In the genomic region with DNA sequence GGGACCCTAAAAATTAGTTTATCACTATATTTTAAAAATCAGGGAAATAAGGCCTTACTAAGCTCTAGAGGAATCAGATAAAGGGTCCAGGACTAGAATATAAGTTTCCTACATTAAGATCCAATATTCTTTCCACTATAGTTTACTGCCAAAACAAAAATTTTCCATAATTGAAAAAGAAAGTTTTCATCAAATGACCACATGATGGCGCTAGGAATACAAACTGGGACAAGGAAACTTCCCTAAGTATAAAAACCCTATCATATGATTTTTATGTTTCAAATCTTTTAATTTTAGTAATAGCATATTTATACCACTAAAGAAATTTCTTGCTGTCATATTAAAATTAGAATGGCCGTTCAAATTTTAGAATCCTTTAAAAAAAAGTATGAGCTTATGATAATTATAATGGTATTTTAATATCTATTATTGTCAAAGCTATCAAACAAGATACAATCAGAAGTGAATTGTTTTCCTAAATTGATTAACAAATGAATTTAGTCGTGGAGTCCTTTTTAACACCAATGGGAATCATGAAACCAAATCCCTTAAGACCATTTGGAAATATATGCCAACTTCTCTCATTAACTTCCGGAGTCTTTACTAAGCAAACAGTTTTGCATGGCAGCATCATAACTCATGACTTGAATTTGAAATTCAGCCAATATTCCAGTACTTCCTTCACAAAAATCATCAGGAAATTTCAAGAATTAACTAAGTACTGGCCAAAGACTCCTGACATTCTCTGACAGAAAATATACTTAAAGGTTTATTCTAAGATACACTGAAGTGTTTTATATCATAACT, we compare ENCODE assay signal across 1 cellular context.
TF ChIP-seq lines count a peak whose summit lies in the region.

No MANE protein-coding gene starts in this region.

TF ChIP-seq in GM23338, 12 proteins besides CTCF, POLR2A, EP300 and RAD21 (continued from another document):
- TF ChIP-seq, protein P1, sequence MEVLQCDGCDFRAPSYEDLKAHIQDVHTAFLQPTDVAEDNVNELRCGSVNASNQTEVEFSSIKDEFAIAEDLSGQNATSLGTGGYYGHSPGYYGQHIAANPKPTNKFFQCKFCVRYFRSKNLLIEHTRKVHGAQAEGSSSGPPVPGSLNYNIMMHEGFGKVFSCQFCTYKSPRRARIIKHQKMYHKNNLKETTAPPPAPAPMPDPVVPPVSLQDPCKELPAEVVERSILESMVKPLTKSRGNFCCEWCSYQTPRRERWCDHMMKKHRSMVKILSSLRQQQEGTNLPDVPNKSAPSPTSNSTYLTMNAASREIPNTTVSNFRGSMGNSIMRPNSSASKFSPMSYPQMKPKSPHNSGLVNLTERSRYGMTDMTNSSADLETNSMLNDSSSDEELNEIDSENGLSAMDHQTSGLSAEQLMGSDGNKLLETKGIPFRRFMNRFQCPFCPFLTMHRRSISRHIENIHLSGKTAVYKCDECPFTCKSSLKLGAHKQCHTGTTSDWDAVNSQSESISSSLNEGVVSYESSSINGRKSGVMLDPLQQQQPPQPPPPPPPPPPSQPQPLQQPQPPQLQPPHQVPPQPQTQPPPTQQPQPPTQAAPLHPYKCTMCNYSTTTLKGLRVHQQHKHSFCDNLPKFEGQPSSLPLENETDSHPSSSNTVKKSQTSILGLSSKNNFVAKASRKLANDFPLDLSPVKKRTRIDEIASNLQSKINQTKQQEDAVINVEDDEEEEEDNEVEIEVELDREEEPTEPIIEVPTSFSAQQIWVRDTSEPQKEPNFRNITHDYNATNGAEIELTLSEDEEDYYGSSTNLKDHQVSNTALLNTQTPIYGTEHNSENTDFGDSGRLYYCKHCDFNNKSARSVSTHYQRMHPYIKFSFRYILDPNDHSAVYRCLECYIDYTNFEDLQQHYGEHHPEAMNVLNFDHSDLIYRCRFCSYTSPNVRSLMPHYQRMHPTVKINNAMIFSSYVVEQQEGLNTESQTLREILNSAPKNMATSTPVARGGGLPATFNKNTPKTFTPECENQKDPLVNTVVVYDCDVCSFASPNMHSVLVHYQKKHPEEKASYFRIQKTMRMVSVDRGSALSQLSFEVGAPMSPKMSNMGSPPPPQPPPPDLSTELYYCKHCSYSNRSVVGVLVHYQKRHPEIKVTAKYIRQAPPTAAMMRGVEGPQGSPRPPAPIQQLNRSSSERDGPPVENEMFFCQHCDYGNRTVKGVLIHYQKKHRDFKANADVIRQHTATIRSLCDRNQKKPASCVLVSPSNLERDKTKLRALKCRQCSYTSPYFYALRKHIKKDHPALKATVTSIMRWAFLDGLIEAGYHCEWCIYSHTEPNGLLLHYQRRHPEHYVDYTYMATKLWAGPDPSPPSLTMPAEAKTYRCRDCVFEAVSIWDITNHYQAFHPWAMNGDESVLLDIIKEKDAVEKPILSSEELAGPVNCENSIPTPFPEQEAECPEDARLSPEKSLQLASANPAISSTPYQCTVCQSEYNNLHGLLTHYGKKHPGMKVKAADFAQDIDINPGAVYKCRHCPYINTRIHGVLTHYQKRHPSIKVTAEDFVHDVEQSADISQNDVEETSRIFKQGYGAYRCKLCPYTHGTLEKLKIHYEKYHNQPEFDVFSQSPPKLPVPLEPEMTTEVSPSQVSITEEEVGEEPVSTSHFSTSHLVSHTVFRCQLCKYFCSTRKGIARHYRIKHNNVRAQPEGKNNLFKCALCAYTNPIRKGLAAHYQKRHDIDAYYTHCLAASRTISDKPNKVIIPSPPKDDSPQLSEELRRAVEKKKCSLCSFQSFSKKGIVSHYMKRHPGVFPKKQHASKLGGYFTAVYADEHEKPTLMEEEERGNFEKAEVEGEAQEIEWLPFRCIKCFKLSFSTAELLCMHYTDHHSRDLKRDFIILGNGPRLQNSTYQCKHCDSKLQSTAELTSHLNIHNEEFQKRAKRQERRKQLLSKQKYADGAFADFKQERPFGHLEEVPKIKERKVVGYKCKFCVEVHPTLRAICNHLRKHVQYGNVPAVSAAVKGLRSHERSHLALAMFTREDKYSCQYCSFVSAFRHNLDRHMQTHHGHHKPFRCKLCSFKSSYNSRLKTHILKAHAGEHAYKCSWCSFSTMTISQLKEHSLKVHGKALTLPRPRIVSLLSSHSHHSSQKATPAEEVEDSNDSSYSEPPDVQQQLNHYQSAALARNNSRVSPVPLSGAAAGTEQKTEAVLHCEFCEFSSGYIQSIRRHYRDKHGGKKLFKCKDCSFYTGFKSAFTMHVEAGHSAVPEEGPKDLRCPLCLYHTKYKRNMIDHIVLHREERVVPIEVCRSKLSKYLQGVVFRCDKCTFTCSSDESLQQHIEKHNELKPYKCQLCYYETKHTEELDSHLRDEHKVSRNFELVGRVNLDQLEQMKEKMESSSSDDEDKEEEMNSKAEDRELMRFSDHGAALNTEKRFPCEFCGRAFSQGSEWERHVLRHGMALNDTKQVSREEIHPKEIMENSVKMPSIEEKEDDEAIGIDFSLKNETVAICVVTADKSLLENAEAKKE (CRISPR knock-in tag; IDR thresholded peaks at IDR 0.05), result no peak
- no peak for TF ChIP-seq POLR2AphosphoS5 (IDR thresholded peaks at IDR 0.05; ENCODE audit: low read depth)
- TF ChIP-seq STAT1 (IDR thresholded peaks at IDR 0.05; ENCODE audit: unreplicated experiment), result no peak
- no peak for TF ChIP-seq NANOG (IDR thresholded peaks at IDR 0.05; ENCODE audit: borderline replicate concordance)
- no peak for TF ChIP-seq CREB1 (CRISPR knock-in tag; IDR thresholded peaks at IDR 0.05; ENCODE audit: low read depth)
